Comparison of ENCODE assay signal across 8 cellular contexts in the genomic region with DNA sequence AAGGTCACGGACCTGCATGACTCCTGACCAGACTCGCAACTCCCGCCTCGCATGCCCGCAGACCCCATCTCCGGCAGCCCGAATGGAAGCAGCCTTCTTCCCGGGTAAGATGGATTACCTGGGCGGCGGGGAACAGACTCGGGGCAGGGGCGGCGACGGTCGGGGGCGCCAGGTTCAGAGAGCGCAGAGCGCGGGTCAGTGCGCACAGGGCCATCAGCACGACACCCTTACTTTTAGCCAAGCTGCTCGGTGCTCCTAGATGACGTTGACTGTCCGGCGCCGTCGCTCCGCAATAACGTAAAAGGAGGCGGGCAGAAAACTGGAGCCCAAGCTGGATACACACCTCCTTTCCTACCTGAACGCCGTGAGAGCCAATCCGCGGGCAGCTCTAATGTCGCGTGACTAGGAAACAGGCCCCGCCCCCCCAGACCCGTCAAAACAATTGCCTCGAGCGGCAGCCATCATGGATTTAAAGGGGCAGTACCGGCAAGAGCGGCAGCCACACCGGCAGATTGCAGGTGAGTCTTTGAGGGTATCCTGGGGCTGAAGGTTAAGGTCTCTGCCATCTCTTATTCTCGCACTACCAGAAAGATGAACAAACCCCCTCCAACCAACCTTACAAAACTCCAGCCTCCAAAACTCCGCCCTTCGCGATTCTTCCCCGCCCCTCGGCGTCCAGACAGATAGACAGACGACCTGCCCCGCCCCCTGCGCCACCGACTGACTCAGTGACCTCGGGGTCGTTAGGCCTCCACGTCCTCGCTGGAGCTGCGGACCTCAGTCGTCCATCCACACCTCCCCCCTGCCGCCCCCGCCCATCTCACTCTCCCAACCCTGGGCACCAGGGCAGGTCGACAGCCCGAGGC. TPM values are rescaled to one million over a fixed set of nuclear protein-coding genes. Genes with fewer than 3 reads are reported as not detected.
DNase-seq lines count a peak whose midpoint lies in the region; ATAC-seq, FAIRE-seq and TF ChIP-seq lines count a peak whose summit lies in the region.

TSS of gene KLC4 (plus strand) at position 464 of the 866 bp plus-strand sequence. CDS start 1,705 bp downstream, outside the sequence.
TSS of gene MRPL2 (minus strand) at position 267 of the 866 bp plus-strand sequence. CDS start at position 214, 53 bp downstream.

- H3K4me1 ChIP-seq in pancreas (peaks cover 23 to 25% (median 24%) of the 10 kb centered on the region in 3 donors), tibial artery (peaks cover 4 to 30% (median 23%) of the 10 kb centered on the region in 4 donors)

- peak; percentile 89 for TF ChIP-seq POLR2A in GM10847 (IDR thresholded peaks at IDR 0.05; ENCODE audit: extremely low read depth, insufficient read length)

- H3K27ac Mint-ChIP-seq in activated naive CD8-positive, alpha-beta T cell treated with anti-CD3 and anti-CD28 coated beads, Interleukin-2, amount 50 U/mL, for 24 hours, result peak within 1 kb of the TSS; percentile 98

- peaks cover 31% of the 10 kb centered on the region for H3K4me1 Mint-ChIP-seq in activated naive CD8-positive, alpha-beta T cell treated with anti-CD3 and anti-CD28 coated beads, Interleukin-2, amount 50 U/mL, for 24 hours

- no peaks in the 10 kb centered on the region for H3K9me2 ChIP-seq in SU-DHL-6 (replicated peaks; ENCODE audit: insufficient read depth, low read length)

- WGBS in pancreas, 2 donors, result 0 to 1% methylated on average over 62 to 64 of the region's 64 CpGs

- H3K79me2 ChIP-seq in SU-DHL-6 (ENCODE audit: insufficient read depth, low read length), result peaks cover 15% of the 10 kb centered on the region

- H3K27me3 ChIP-seq in SU-DHL-6 (ENCODE audit: low read length) (no peaks in the 10 kb centered on the region), pancreas (no peaks in the 10 kb centered on the region), tibial artery (no peaks in the 10 kb centered on the region)

- H3K4me3 Mint-ChIP-seq in activated naive CD8-positive, alpha-beta T cell treated with anti-CD3 and anti-CD28 coated beads, Interleukin-2, amount 50 U/mL, for 24 hours, result peak within 1 kb of the TSS; percentile 96

- ATAC-seq in HG02678 (IDR thresholded peaks at IDR 0.05; ENCODE audit: unreplicated experiment) (peak; percentile 91), Right ventricle myocardium superior (ENCODE audit: poor library complexity) (peak; percentile 98), pancreas (peak; percentile 92 to 98 (median 94))
- ATAC-seq in activated naive CD8-positive, alpha-beta T cell treated with anti-CD3 and anti-CD28 coated beads, Interleukin-2, amount 50 U/mL, for 24 hours, result peak; percentile 96

- peak within 1 kb of the TSS; percentile 87 for H3K4me3 ChIP-seq in SU-DHL-6 (ENCODE audit: insufficient read depth, low read length, poor library complexity, severe bottlenecking)
- H3K4me3 ChIP-seq in pancreas, result peak within 1 kb of the TSS; percentile 35 to 88 (median 72)
- peak within 1 kb of the TSS; percentile 76 to 92 for H3K4me3 ChIP-seq in tibial artery

- no peak for FAIRE-seq in pancreas (lab: Jason Lieb, UNC)

- H3K36me3 Mint-ChIP-seq in activated naive CD8-positive, alpha-beta T cell treated with anti-CD3 and anti-CD28 coated beads, Interleukin-2, amount 50 U/mL, for 24 hours (ENCODE audit: low read depth), result peaks cover 22% of the 10 kb centered on the region

- H3K27ac ChIP-seq in SU-DHL-6 (ENCODE audit: low read depth, low read length) (peak within 1 kb of the TSS; percentile 45; the same call in 1 of the 2 replicates), pancreas (peak within 1 kb of the TSS; percentile 91 to 94 (median 94)), tibial artery (peak within 1 kb of the TSS; percentile 83 to 91)

- H3K9me3 ChIP-seq in SU-DHL-6 (ENCODE audit: insufficient read depth, low read length) (no peaks in the 10 kb centered on the region), pancreas (no peaks in the 10 kb centered on the region), tibial artery (no peaks in the 10 kb centered on the region)

- H2AFZ ChIP-seq in SU-DHL-6 (ENCODE audit: low read depth, low read length, severe bottlenecking), result peak within 1 kb of the TSS; percentile 85

- no peaks in the 10 kb centered on the region for H4K20me1 ChIP-seq in SU-DHL-6 (ENCODE audit: low read depth, low read length)

- intact Hi-C loops in Right ventricle myocardium superior (cut with DNase I) (loop anchor here (5.0 kb wide), 1 partner anchor 37 kb away; the partner anchor contains the start of gene RRP36), pancreas (cut with DNase I) (no loop called here), tibial artery (cut with DNase I; ENCODE audit: low total_unique reads) (no loop called here)

- no peaks in the 10 kb centered on the region for H3K9me3 Mint-ChIP-seq in activated naive CD8-positive, alpha-beta T cell treated with anti-CD3 and anti-CD28 coated beads, Interleukin-2, amount 50 U/mL, for 24 hours

- peak within 1 kb of the TSS; percentile 85 for H3K4me2 ChIP-seq in SU-DHL-6 (ENCODE audit: low read depth, low read length, poor library complexity, severe bottlenecking)

- H3K36me3 ChIP-seq in SU-DHL-6 (ENCODE audit: low read length), result no peaks in the 10 kb centered on the region
- H3K36me3 ChIP-seq in pancreas, result peaks cover 0 to 11% (median 0%) of the 10 kb centered on the region in 3 donors
- H3K36me3 ChIP-seq in tibial artery, result peaks cover 0 to 54% (median 35%) of the 10 kb centered on the region in 3 donors

- H3K27me3 Mint-ChIP-seq in activated naive CD8-positive, alpha-beta T cell treated with anti-CD3 and anti-CD28 coated beads, Interleukin-2, amount 50 U/mL, for 24 hours, result no peaks in the 10 kb centered on the region

- H3F3A ChIP-seq in SU-DHL-6 (ENCODE audit: insufficient read depth), result 0 out of 2 replicates have a peak, but pooled peaks cover 1% of the 10 kb centered on the region

- DNase-seq in NCI-H128 (lab: John Stamatoyannopoulos, UW; ENCODE audit: unreplicated experiment), result peak; percentile 97
- peak; percentile 96 for DNase-seq in activated naive CD8-positive, alpha-beta T cell treated with anti-CD3 and anti-CD28 coated beads, Interleukin-2, amount 50 U/mL, for 24 hours
- DNase-seq in Right ventricle myocardium superior, result peak; percentile 98
- DNase-seq in pancreas, result peak; percentile 94 to 98 (median 98)
- DNase-seq in tibial artery, result peak; percentile 98 to 99

- TF ChIP-seq CTCF in SU-DHL-6 (IDR thresholded peaks at IDR 0.05; ENCODE audit: insufficient read depth, low read length, poor library complexity, severe bottlenecking) (no peak), pancreas (IDR thresholded peaks at IDR 0.05) (no peak), tibial artery (IDR thresholded peaks at IDR 0.05) (no peak)

- H3K9ac ChIP-seq in SU-DHL-6 (ENCODE audit: low read length), result peak within 1 kb of the TSS; percentile 86

RNA-seq across cellular contexts. Expression of gene KLC4, which starts in this region (rescaled TPM):
- total RNA-seq in Right ventricle myocardium superior (30.6 TPM), pancreas (10 to 100 TPM; 11.3 to 24.2 (median 15.4) TPM)
- 10 to 100 TPM; 33.0 to 46.1 TPM for polyA plus RNA-seq in pancreas

RNA-seq across cellular contexts. Expression of gene MRPL2, which starts in this region (rescaled TPM):
- 107 TPM for total RNA-seq in Right ventricle myocardium superior
- 10 to 100 TPM; 19.9 to 31.6 (median 25.7) TPM for total RNA-seq in pancreas
- polyA plus RNA-seq in pancreas, result 10 to 100 TPM; 55.2 to 65.8 TPM

Comparison
In these comparisons a context has a peak if more than half of its experiments do, and no peak if none do; other contexts are left out.
1. Peak in every context shown above with its lines: DNase-seq, ATAC-seq, H3K4me3 ChIP-seq and H3K27ac ChIP-seq.